In the genomic region with DNA sequence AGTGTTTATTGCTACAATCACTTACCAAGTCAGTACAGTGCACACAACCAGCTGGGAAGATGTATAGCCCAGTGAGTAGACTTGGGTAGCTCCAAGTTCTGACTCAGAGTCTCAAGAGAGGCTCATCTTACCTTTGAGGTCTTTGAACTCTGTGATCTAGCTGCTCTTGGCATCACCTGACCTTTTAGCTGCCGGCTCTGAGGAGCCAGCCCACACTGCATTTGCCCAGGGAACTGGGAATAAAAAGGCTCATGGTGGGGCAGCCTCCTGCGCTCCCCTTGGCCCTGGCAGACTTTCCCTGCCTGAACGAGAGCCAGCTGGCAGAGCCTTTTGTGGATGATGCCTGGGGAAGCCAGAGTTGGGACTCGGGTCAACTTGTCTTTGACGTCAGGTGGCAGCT, we compare ENCODE assay signal across 11 cellular contexts.
DNase-seq lines count a peak whose midpoint lies in the region; ATAC-seq lines count a peak whose summit lies in the region.
"Had no signal": no experiment of that assay in that cellular context is flagged by ENCODE, and none has a peak within 500 bp of the region (broad histone marks: within the 10 kb centered on the region; RNA-seq: fewer than 3 reads in every experiment).

No MANE protein-coding gene starts in this region.

- peak; percentile 24 for ATAC-seq in sciatic nerve
- ATAC-seq: stimulated activated naive CD8-positive, alpha-beta T cell treated with anti-CD3 and anti-CD28 coated beads, Interleukin-15, Interleukin-2, amounts not matched to agents 100 U/mL and 50 U/mL, for 24 hours had no signal

- H3K4me3 Mint-ChIP-seq in activated naive CD4-positive, alpha-beta T cell treated with anti-CD3 and anti-CD28 coated beads, Interleukin-2, amount 10 ng/mL, durations not matched to agents 7 days and 5 days: no peak overlapping the region

- no peaks in the 10 kb centered on the region for H3K9me3 Mint-ChIP-seq in activated naive CD4-positive, alpha-beta T cell treated with anti-CD3 and anti-CD28 coated beads, Interleukin-2, amount 10 ng/mL, durations not matched to agents 7 days and 5 days
- H3K9me3 Mint-ChIP-seq: activated T-helper 2 cell treated with anti-CD3 and anti-CD28 coated beads, Interferon-gamma antibody, Interleukin-2, Interleukin-4, amounts not matched to agents 10 μg/mL and 5 μg/mL and 100 μg/mL, durations not matched to agents 14 hours and 24 hours and 36 hours had no signal

- H3K4me1 Mint-ChIP-seq in activated naive CD4-positive, alpha-beta T cell treated with anti-CD3 and anti-CD28 coated beads, Interleukin-2, amount 10 ng/mL, durations not matched to agents 7 days and 5 days: peaks cover 16% of the 10 kb centered on the region

- intact Hi-C loops in sciatic nerve (cut with DNase I): no loop called here

- peak; percentile 17 for DNase-seq in HCEC 1CT
- DNase-seq in NCI-H2196 treated with DMSO at 0.1 percent for 48 hours (lab: John Stamatoyannopoulos, UW; ENCODE audit: unreplicated experiment): peak; percentile 42
- DNase-seq in fibroblast of the conjunctiva (ENCODE audit: low read depth): peak; percentile 42
- DNase-seq in sciatic nerve (ENCODE audit: low spot score): no peak
- no peak for DNase-seq in activated naive CD4-positive, alpha-beta T cell treated with anti-CD3 and anti-CD28 coated beads, Interleukin-2, amount 10 ng/mL, durations not matched to agents 7 days and 5 days
- DNase-seq in NOMO-1 (lab: John Stamatoyannopoulos, UW; ENCODE audit: unreplicated experiment in 2 of 2): no peak
- no peak for DNase-seq in NOMO-1 treated with DMSO at 0.1 percent for 48 hours (lab: John Stamatoyannopoulos, UW; ENCODE audit: unreplicated experiment)
- DNase-seq: cortex of kidney; NCI-H2107; stimulated activated naive CD8-positive, alpha-beta T cell treated with anti-CD3 and anti-CD28 coated beads, Interleukin-15, Interleukin-2, amounts not matched to agents 100 U/mL and 50 U/mL, for 24 hours had no signal

- H3K27ac Mint-ChIP-seq in activated naive CD4-positive, alpha-beta T cell treated with anti-CD3 and anti-CD28 coated beads, Interleukin-2, amount 10 ng/mL, durations not matched to agents 7 days and 5 days: no peak overlapping the region
- H3K27ac Mint-ChIP-seq: activated T-helper 2 cell treated with anti-CD3 and anti-CD28 coated beads, Interferon-gamma antibody, Interleukin-2, Interleukin-4, amounts not matched to agents 10 μg/mL and 5 μg/mL and 100 μg/mL, durations not matched to agents 14 hours and 24 hours and 36 hours had no signal

- peaks cover 29% of the 10 kb centered on the region for H3K27me3 Mint-ChIP-seq in activated naive CD4-positive, alpha-beta T cell treated with anti-CD3 and anti-CD28 coated beads, Interleukin-2, amount 10 ng/mL, durations not matched to agents 7 days and 5 days

- H3K36me3 Mint-ChIP-seq in activated naive CD4-positive, alpha-beta T cell treated with anti-CD3 and anti-CD28 coated beads, Interleukin-2, amount 10 ng/mL, durations not matched to agents 7 days and 5 days: no peaks in the 10 kb centered on the region

- CTCF ChIA-PET in activated naive CD4-positive, alpha-beta T cell treated with anti-CD3 and anti-CD28 coated beads, Interleukin-2, amount 10 ng/mL, durations not matched to agents 7 days and 5 days (lab: Charles Lee): interaction anchor here (1.2 kb wide), 1 partner anchor 85 kb away, joined by 3 read pairs; no protein-coding TSS in a partner anchor

Comparison
In these comparisons a context has a peak if more than half of its experiments do, and no peak if none do; other contexts are left out.
1. DNase-seq: peak in HCEC 1CT (single experiment), NCI-H2196 treated with DMSO at 0.1 percent for 48 hours (single experiment) and fibroblast of the conjunctiva (single experiment); none in sciatic nerve (single experiment), activated naive CD4-positive, alpha-beta T cell treated with anti-CD3 and anti-CD28 coated beads, Interleukin-2, amount 10 ng/mL, durations not matched to agents 7 days and 5 days (single experiment), NOMO-1 (0 of 2) and NOMO-1 treated with DMSO at 0.1 percent for 48 hours (single experiment).